ENCODE assay signal across 38 cellular contexts in genomic region chr3:168533600-168533999, GRCh38.
"Had no signal": no experiment of that assay in that cellular context is flagged by ENCODE, and none has a peak within 500 bp of the region (broad histone marks: within the 10 kb centered on the region; RNA-seq: fewer than 3 reads in every experiment).

No MANE protein-coding gene starts in this region.

- H3K4me1 Mint-ChIP-seq: activated B cell treated with CpG ODN at 0.5 μM for 24 hours; activated CD4-positive, alpha-beta T cell treated with anti-CD3 and anti-CD28 coated beads, Interleukin-2, amount 10 ng/mL, durations not matched to agents 24 days and 14 days; activated naive CD4-positive, alpha-beta T cell treated with anti-CD3 and anti-CD28 coated beads, Interleukin-2, amount 10 ng/mL, durations not matched to agents 7 days and 5 days; activated naive CD4-positive, alpha-beta T cell treated with anti-CD3 and anti-CD28 coated beads, Interleukin-2, amount 50 U/mL, for 24 hours; activated naive CD8-positive, alpha-beta T cell treated with anti-CD3 and anti-CD28 coated beads, Interleukin-2, amount 10 ng/mL, durations not matched to agents 7 days and 5 days; activated naive CD8-positive, alpha-beta T cell treated with anti-CD3 and anti-CD28 coated beads, Interleukin-2, amount 50 U/mL, for 24 hours; central memory CD8-positive, alpha-beta T cell had no signal

- H3K4me3 ChIP-seq: ascending aorta, cardiac muscle cell had no signal

- DNase-seq: activated B cell treated with CpG ODN at 0.5 μM for 24 hours; activated CD4-positive, alpha-beta memory T cell treated with anti-CD3 and anti-CD28 coated beads for 36 hours; activated CD4-positive, alpha-beta T cell treated with anti-CD3 and anti-CD28 coated beads for 4 hours; activated CD4-positive, alpha-beta T cell treated with anti-CD3 and anti-CD28 coated beads, Interleukin-2, amount 10 ng/mL, durations not matched to agents 24 days and 14 days; activated CD4-positive, alpha-beta T cell treated with anti-CD3 and anti-CD28 coated beads, Interleukin-2, amount 50 U/mL, for 1 hour; activated CD4-positive, alpha-beta T cell treated with anti-CD3 and anti-CD28 coated beads, Interleukin-2, amount 50 U/mL, for 4 hours; activated CD4-positive, CD25-positive, alpha-beta regulatory T cell treated with anti-CD3 and anti-CD28 coated beads, Interleukin-2, amount 50 U/mL, for 72 hours; activated CD8-positive, alpha-beta memory T cell treated with anti-CD3 and anti-CD28 coated beads, Interleukin-2, amount 50 U/mL, for 4 hours; activated CD8-positive, alpha-beta T cell treated with anti-CD3 and anti-CD28 coated beads for 36 hours; activated effector memory CD4-positive, alpha-beta T cell treated with Interleukin-2 at 50 U/mL for 16 hours; activated gamma-delta T cell; activated naive CD4-positive, alpha-beta T cell treated with anti-CD3 and anti-CD28 coated beads, Interleukin-2, amount 10 ng/mL, durations not matched to agents 7 days and 5 days; activated naive CD4-positive, alpha-beta T cell treated with Interleukin-2 at 50 U/mL for 16 hours; activated naive CD8-positive, alpha-beta T cell treated with anti-CD3 and anti-CD28 coated beads, Interleukin-2, amount 10 ng/mL, durations not matched to agents 7 days and 5 days; activated naive CD8-positive, alpha-beta T cell treated with anti-CD3 and anti-CD28 coated beads, Interleukin-2, amount 50 U/mL, for 24 hours; activated T-cell treated with anti-CD3 and anti-CD28 coated beads for 4 hours; activated T-cell treated with anti-CD3 and anti-CD28 coated beads, Interleukin-2, amount 50 U/mL, for 1 hour; activated T-cell treated with anti-CD3 and anti-CD28 coated beads, Interleukin-2, amount 50 U/mL, for 4 hours; activated T-cell treated with anti-CD3 and anti-CD28 coated beads, Interleukin-2, amount 50 U/mL, for 72 hours; amygdala; anterior cingulate cortex; caudate nucleus; cerebellar nuclear complex; T-helper 2 cell; T-helper 9 cell had no signal

- H3K36me3 ChIP-seq: ascending aorta had no signal

- H3K36me3 Mint-ChIP-seq: activated CD4-positive, alpha-beta memory T cell treated with anti-CD3 and anti-CD28 coated beads for 36 hours; activated naive CD4-positive, alpha-beta T cell treated with anti-CD3 and anti-CD28 coated beads, Interleukin-2, amount 10 ng/mL, durations not matched to agents 7 days and 5 days; activated naive CD4-positive, alpha-beta T cell treated with anti-CD3 and anti-CD28 coated beads, Interleukin-2, amount 50 U/mL, for 24 hours; activated naive CD8-positive, alpha-beta T cell; activated naive CD8-positive, alpha-beta T cell treated with anti-CD3 and anti-CD28 coated beads, Interleukin-2, amount 10 ng/mL, durations not matched to agents 7 days and 5 days had no signal

- H3K27ac Mint-ChIP-seq: activated B cell treated with CpG ODN at 0.5 μM for 24 hours; activated CD4-positive, alpha-beta memory T cell treated with anti-CD3 and anti-CD28 coated beads for 36 hours; activated CD4-positive, alpha-beta T cell treated with anti-CD3 and anti-CD28 coated beads, Interleukin-2, amount 10 ng/mL, durations not matched to agents 24 days and 14 days; activated CD8-positive, alpha-beta T cell treated with anti-CD3 and anti-CD28 coated beads for 36 hours; activated naive CD4-positive, alpha-beta T cell treated with anti-CD3 and anti-CD28 coated beads, Interleukin-2, amount 10 ng/mL, durations not matched to agents 7 days and 5 days; activated naive CD4-positive, alpha-beta T cell treated with anti-CD3 and anti-CD28 coated beads, Interleukin-2, amount 50 U/mL, for 24 hours; activated naive CD8-positive, alpha-beta T cell; activated naive CD8-positive, alpha-beta T cell treated with anti-CD3 and anti-CD28 coated beads, Interleukin-2, amount 10 ng/mL, durations not matched to agents 7 days and 5 days; activated naive CD8-positive, alpha-beta T cell treated with anti-CD3 and anti-CD28 coated beads, Interleukin-2, amount 50 U/mL, for 24 hours; activated T-cell treated with anti-CD3 and anti-CD28 coated beads, Interleukin-2, amount 50 U/mL, for 72 hours; activated T-helper 1 cell treated with anti-CD3 and anti-CD28 coated beads, Interleukin-12 subunit alpha, Interleukin-12 subunit beta, Interleukin-2, Interleukin-4 antibody, amounts not matched to agents 30 ng/mL and 10 ng/mL and 1 ng/mL, durations not matched to agents 14 hours and 24 hours and 36 hours; activated T-helper 2 cell treated with anti-CD3 and anti-CD28 coated beads, Interferon-gamma antibody, Interleukin-2, Interleukin-4, amounts not matched to agents 10 μg/mL and 5 μg/mL and 100 μg/mL, durations not matched to agents 14 hours and 24 hours and 36 hours; brain; T-helper 1 cell treated with Interleukin-12 subunit alpha and Interleukin-12 subunit beta and Interleukin-4 antibody, amounts not matched to agents 30 μg/mL and 1 μg/mL, for 36 hours; T-helper 2 cell treated with Interferon-gamma antibody and Interleukin-4, amounts not matched to agents 5 μg/mL and 100 μg/mL, for 36 hours had no signal

- H3K4me3 Mint-ChIP-seq: activated B cell treated with CpG ODN at 0.5 μM for 24 hours; activated CD4-positive, alpha-beta memory T cell treated with anti-CD3 and anti-CD28 coated beads for 36 hours; activated CD4-positive, alpha-beta T cell treated with anti-CD3 and anti-CD28 coated beads, Interleukin-2, amount 10 ng/mL, durations not matched to agents 24 days and 14 days; activated CD8-positive, alpha-beta T cell treated with anti-CD3 and anti-CD28 coated beads for 36 hours; activated naive CD4-positive, alpha-beta T cell treated with anti-CD3 and anti-CD28 coated beads, Interleukin-2, amount 10 ng/mL, durations not matched to agents 7 days and 5 days; activated naive CD4-positive, alpha-beta T cell treated with anti-CD3 and anti-CD28 coated beads, Interleukin-2, amount 50 U/mL, for 24 hours; activated naive CD8-positive, alpha-beta T cell; activated naive CD8-positive, alpha-beta T cell treated with anti-CD3 and anti-CD28 coated beads, Interleukin-2, amount 10 ng/mL, durations not matched to agents 7 days and 5 days; activated naive CD8-positive, alpha-beta T cell treated with anti-CD3 and anti-CD28 coated beads, Interleukin-2, amount 50 U/mL, for 24 hours; activated T-cell treated with anti-CD3 and anti-CD28 coated beads, Interleukin-2, amount 50 U/mL, for 4 hours; activated T-cell treated with anti-CD3 and anti-CD28 coated beads, Interleukin-2, amount 50 U/mL, for 72 hours; activated T-helper 1 cell treated with anti-CD3 and anti-CD28 coated beads, Interleukin-12 subunit alpha, Interleukin-12 subunit beta, Interleukin-2, Interleukin-4 antibody, amounts not matched to agents 30 ng/mL and 10 ng/mL and 1 ng/mL, durations not matched to agents 14 hours and 24 hours and 36 hours; brain; central memory CD8-positive, alpha-beta T cell; T-helper 1 cell treated with Interleukin-12 subunit alpha and Interleukin-12 subunit beta and Interleukin-4 antibody, amounts not matched to agents 30 μg/mL and 1 μg/mL, for 36 hours; T-helper 2 cell treated with Interferon-gamma antibody and Interleukin-4, amounts not matched to agents 5 μg/mL and 100 μg/mL, for 36 hours had no signal

- H3K9me3 Mint-ChIP-seq: activated B cell treated with CpG ODN at 0.5 μM for 24 hours; activated CD4-positive, alpha-beta T cell treated with anti-CD3 and anti-CD28 coated beads, Interleukin-2, amount 10 ng/mL, durations not matched to agents 24 days and 14 days; activated naive CD4-positive, alpha-beta T cell treated with anti-CD3 and anti-CD28 coated beads, Interleukin-2, amount 10 ng/mL, durations not matched to agents 7 days and 5 days; activated naive CD4-positive, alpha-beta T cell treated with anti-CD3 and anti-CD28 coated beads, Interleukin-2, amount 50 U/mL, for 24 hours; activated naive CD8-positive, alpha-beta T cell treated with anti-CD3 and anti-CD28 coated beads, Interleukin-2, amount 10 ng/mL, durations not matched to agents 7 days and 5 days; activated naive CD8-positive, alpha-beta T cell treated with anti-CD3 and anti-CD28 coated beads, Interleukin-2, amount 50 U/mL, for 24 hours; activated T-cell treated with anti-CD3 and anti-CD28 coated beads, Interleukin-2, amount 50 U/mL, for 4 hours; activated T-helper 1 cell treated with anti-CD3 and anti-CD28 coated beads, Interleukin-12 subunit alpha, Interleukin-12 subunit beta, Interleukin-2, Interleukin-4 antibody, amounts not matched to agents 30 ng/mL and 10 ng/mL and 1 ng/mL, durations not matched to agents 14 hours and 24 hours and 36 hours; activated T-helper 2 cell treated with anti-CD3 and anti-CD28 coated beads, Interferon-gamma antibody, Interleukin-2, Interleukin-4, amounts not matched to agents 10 μg/mL and 5 μg/mL and 100 μg/mL, durations not matched to agents 14 hours and 24 hours and 36 hours; T-helper 1 cell treated with Interleukin-12 subunit alpha and Interleukin-12 subunit beta and Interleukin-4 antibody, amounts not matched to agents 30 μg/mL and 1 μg/mL, for 36 hours; T-helper 2 cell treated with Interferon-gamma antibody and Interleukin-4, amounts not matched to agents 5 μg/mL and 100 μg/mL, for 36 hours had no signal

- H3K27ac ChIP-seq: ascending aorta, cardiac muscle cell, VCaP had no signal

- FAIRE-seq: bronchial epithelial cell, TTC549 had no signal

- H3K4me1 ChIP-seq: ascending aorta had no signal

- H3K27me3 ChIP-seq: ascending aorta, cardiac muscle cell had no signal

- H3K27me3 Mint-ChIP-seq: activated B cell treated with CpG ODN at 0.5 μM for 24 hours; activated CD4-positive, alpha-beta memory T cell treated with anti-CD3 and anti-CD28 coated beads for 36 hours; activated CD4-positive, alpha-beta T cell treated with anti-CD3 and anti-CD28 coated beads, Interleukin-2, amount 10 ng/mL, durations not matched to agents 24 days and 14 days; activated CD8-positive, alpha-beta T cell treated with anti-CD3 and anti-CD28 coated beads for 36 hours; activated naive CD4-positive, alpha-beta T cell treated with anti-CD3 and anti-CD28 coated beads, Interleukin-2, amount 10 ng/mL, durations not matched to agents 7 days and 5 days; activated naive CD4-positive, alpha-beta T cell treated with anti-CD3 and anti-CD28 coated beads, Interleukin-2, amount 50 U/mL, for 24 hours; activated naive CD8-positive, alpha-beta T cell; activated naive CD8-positive, alpha-beta T cell treated with anti-CD3 and anti-CD28 coated beads, Interleukin-2, amount 10 ng/mL, durations not matched to agents 7 days and 5 days; activated naive CD8-positive, alpha-beta T cell treated with anti-CD3 and anti-CD28 coated beads, Interleukin-2, amount 50 U/mL, for 24 hours; brain; central memory CD8-positive, alpha-beta T cell had no signal

- H3K9me3 ChIP-seq: ascending aorta had no signal

- ATAC-seq: activated CD8-positive, alpha-beta T cell treated with anti-CD3 and anti-CD28 coated beads for 36 hours; activated naive CD8-positive, alpha-beta T cell treated with anti-CD3 and anti-CD28 coated beads, Interleukin-2, amount 50 U/mL, for 24 hours; activated T-cell treated with anti-CD3 and anti-CD28 coated beads, Interleukin-2, amount 50 U/mL, for 4 hours; activated T-cell treated with anti-CD3 and anti-CD28 coated beads, Interleukin-2, amount 50 U/mL, for 72 hours had no signal
